1 cellular context compared by ENCODE assay signal in the genomic region with DNA sequence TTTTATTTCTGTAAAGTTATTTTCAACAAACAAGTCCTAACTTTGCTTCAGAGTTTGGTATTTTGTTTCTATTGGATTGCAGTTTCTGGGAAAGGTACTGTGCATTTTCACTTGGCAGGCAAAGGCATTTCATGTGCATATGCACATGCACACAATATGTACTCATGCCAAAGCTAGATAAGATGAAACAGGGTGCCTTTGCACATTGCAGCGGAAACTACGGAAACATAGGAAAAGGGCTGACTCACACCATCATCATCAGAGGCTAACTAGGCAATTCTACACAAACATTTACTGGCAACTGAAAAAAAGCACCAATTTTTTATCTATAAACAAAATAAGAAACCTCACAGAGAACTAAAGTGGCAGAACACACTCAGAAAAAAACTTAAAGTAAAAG.
A peak's percentile ranks its signal among the peaks of the same experiment; 100 is the strongest.
TF ChIP-seq lines count a peak whose summit lies in the region.

No MANE protein-coding gene starts in this region.

TF ChIP-seq in K562, 482 proteins besides CTCF, POLR2A, EP300 and RAD21 (continued from another document and continues in another):
- TF ChIP-seq, protein P1, sequence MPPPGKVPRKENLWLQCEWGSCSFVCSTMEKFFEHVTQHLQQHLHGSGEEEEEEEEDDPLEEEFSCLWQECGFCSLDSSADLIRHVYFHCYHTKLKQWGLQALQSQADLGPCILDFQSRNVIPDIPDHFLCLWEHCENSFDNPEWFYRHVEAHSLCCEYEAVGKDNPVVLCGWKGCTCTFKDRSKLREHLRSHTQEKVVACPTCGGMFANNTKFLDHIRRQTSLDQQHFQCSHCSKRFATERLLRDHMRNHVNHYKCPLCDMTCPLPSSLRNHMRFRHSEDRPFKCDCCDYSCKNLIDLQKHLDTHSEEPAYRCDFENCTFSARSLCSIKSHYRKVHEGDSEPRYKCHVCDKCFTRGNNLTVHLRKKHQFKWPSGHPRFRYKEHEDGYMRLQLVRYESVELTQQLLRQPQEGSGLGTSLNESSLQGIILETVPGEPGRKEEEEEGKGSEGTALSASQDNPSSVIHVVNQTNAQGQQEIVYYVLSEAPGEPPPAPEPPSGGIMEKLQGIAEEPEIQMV (tag; conservative IDR thresholded peaks at IDR 0.05; ENCODE audit: low read depth), result no peak
- TF ChIP-seq PTTG1 (tag; IDR thresholded peaks at IDR 0.05; ENCODE audit: low read depth), result no peak
- TF ChIP-seq TAL1 (IDR thresholded peaks at IDR 0.05), result peak; percentile 63
- TF ChIP-seq, protein P2, sequence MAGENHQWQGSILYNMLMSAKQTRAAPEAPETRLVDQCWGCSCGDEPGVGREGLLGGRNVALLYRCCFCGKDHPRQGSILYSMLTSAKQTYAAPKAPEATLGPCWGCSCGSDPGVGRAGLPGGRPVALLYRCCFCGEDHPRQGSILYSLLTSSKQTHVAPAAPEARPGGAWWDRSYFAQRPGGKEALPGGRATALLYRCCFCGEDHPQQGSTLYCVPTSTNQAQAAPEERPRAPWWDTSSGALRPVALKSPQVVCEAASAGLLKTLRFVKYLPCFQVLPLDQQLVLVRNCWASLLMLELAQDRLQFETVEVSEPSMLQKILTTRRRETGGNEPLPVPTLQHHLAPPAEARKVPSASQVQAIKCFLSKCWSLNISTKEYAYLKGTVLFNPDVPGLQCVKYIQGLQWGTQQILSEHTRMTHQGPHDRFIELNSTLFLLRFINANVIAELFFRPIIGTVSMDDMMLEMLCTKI (IDR thresholded peaks at IDR 0.05; ENCODE audit: partially characterized antibody), result no peak
- TF ChIP-seq SMAD3 (CRISPR knock-in tag; conservative IDR thresholded peaks at IDR 0.05), result no peak
- TF ChIP-seq EZH2 (IDR thresholded peaks at IDR 0.05; ENCODE audit: borderline replicate concordance, low read depth, low read length), result no peak
- TF ChIP-seq, protein P3, sequence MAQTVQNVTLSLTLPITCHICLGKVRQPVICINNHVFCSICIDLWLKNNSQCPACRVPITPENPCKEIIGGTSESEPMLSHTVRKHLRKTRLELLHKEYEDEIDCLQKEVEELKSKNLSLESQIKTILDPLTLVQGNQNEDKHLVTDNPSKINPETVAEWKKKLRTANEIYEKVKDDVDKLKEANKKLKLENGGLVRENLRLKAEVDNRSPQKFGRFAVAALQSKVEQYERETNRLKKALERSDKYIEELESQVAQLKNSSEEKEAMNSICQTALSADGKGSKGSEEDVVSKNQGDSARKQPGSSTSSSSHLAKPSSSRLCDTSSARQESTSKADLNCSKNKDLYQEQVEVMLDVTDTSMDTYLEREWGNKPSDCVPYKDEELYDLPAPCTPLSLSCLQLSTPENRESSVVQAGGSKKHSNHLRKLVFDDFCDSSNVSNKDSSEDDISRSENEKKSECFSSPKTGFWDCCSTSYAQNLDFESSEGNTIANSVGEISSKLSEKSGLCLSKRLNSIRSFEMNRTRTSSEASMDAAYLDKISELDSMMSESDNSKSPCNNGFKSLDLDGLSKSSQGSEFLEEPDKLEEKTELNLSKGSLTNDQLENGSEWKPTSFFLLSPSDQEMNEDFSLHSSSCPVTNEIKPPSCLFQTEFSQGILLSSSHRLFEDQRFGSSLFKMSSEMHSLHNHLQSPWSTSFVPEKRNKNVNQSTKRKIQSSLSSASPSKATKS (CRISPR knock-in tag; IDR thresholded peaks at IDR 0.05), result no peak
- TF ChIP-seq, protein P4, sequence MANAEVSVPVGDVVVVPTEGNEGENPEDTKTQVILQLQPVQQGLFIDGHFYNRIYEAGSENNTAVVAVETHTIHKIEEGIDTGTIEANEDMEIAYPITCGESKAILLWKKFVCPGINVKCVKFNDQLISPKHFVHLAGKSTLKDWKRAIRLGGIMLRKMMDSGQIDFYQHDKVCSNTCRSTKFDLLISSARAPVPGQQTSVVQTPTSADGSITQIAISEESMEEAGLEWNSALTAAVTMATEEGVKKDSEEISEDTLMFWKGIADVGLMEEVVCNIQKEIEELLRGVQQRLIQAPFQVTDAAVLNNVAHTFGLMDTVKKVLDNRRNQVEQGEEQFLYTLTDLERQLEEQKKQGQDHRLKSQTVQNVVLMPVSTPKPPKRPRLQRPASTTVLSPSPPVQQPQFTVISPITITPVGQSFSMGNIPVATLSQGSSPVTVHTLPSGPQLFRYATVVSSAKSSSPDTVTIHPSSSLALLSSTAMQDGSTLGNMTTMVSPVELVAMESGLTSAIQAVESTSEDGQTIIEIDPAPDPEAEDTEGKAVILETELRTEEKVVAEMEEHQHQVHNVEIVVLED (CRISPR knock-in tag; IDR thresholded peaks at IDR 0.05), result no peak
- TF ChIP-seq U2AF1 (optimal IDR thresholded peaks at IDR 0.05; ENCODE audit: low read depth, low read length), result no peak
- TF ChIP-seq ZNF143 (CRISPR knock-in tag; IDR thresholded peaks at IDR 0.05), result no peak
- no peak for TF ChIP-seq CCNT2 (IDR thresholded peaks at IDR 0.05; ENCODE audit: borderline replicate concordance, extremely low read depth, insufficient read length, low read depth, low read length)
- no peak for TF ChIP-seq ZNF134 (CRISPR knock-in tag; conservative IDR thresholded peaks at IDR 0.05)
- TF ChIP-seq, protein P5, sequence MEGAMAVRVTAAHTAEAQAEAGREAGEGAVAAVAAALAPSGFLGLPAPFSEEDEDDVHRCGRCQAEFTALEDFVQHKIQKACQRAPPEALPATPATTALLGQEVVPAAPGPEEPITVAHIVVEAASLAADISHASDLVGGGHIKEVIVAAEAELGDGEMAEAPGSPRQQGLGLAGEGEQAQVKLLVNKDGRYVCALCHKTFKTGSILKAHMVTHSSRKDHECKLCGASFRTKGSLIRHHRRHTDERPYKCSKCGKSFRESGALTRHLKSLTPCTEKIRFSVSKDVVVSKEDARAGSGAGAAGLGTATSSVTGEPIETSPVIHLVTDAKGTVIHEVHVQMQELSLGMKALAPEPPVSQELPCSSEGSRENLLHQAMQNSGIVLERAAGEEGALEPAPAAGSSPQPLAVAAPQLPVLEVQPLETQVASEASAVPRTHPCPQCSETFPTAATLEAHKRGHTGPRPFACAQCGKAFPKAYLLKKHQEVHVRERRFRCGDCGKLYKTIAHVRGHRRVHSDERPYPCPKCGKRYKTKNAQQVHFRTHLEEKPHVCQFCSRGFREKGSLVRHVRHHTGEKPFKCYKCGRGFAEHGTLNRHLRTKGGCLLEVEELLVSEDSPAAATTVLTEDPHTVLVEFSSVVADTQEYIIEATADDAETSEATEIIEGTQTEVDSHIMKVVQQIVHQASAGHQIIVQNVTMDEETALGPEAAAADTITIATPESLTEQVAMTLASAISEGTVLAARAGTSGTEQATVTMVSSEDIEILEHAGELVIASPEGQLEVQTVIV (CRISPR knock-in tag; IDR thresholded peaks at IDR 0.05; ENCODE audit: borderline replicate concordance), result no peak
- no peak for TF ChIP-seq MED1 (CRISPR knock-in tag; IDR thresholded peaks at IDR 0.05; ENCODE audit: borderline replicate concordance)
- no peak for TF ChIP-seq ZNF584 (CRISPR knock-in tag; IDR thresholded peaks at IDR 0.05; ENCODE audit: low read depth)
- TF ChIP-seq MCM3 (IDR thresholded peaks at IDR 0.05), result no peak
- TF ChIP-seq, protein P6, sequence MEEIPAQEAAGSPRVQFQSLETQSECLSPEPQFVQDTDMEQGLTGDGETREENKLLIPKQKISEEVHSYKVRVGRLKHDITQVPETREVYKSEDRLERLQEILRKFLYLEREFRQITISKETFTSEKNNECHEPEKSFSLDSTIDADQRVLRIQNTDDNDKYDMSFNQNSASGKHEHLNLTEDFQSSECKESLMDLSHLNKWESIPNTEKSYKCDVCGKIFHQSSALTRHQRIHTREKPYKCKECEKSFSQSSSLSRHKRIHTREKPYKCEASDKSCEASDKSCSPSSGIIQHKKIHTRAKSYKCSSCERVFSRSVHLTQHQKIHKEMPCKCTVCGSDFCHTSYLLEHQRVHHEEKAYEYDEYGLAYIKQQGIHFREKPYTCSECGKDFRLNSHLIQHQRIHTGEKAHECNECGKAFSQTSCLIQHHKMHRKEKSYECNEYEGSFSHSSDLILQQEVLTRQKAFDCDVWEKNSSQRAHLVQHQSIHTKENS (CRISPR knock-in tag; IDR thresholded peaks at IDR 0.05), result no peak
- TF ChIP-seq ARHGAP35 (IDR thresholded peaks at IDR 0.05; ENCODE audit: partially characterized antibody), result no peak
- no peak for TF ChIP-seq ZBTB1 (CRISPR knock-in tag; IDR thresholded peaks at IDR 0.05; ENCODE audit: borderline replicate concordance, low read depth)
- no peak for TF ChIP-seq ZNF551 (CRISPR knock-in tag; IDR thresholded peaks at IDR 0.05)
- TF ChIP-seq, protein P7, sequence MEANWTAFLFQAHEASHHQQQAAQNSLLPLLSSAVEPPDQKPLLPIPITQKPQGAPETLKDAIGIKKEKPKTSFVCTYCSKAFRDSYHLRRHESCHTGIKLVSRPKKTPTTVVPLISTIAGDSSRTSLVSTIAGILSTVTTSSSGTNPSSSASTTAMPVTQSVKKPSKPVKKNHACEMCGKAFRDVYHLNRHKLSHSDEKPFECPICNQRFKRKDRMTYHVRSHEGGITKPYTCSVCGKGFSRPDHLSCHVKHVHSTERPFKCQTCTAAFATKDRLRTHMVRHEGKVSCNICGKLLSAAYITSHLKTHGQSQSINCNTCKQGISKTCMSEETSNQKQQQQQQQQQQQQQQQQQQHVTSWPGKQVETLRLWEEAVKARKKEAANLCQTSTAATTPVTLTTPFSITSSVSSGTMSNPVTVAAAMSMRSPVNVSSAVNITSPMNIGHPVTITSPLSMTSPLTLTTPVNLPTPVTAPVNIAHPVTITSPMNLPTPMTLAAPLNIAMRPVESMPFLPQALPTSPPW (CRISPR knock-in tag; IDR thresholded peaks at IDR 0.05), result no peak
- TF ChIP-seq TAF15 (IDR thresholded peaks at IDR 0.05; ENCODE audit: low read depth, low read length), result no peak
- TF ChIP-seq FOXJ3 (CRISPR knock-in tag; IDR thresholded peaks at IDR 0.05), result no peak
- TF ChIP-seq MAFK (IDR thresholded peaks at IDR 0.05; ENCODE audit: low read length), result peak; percentile 59; the same call in 1 of the 2 replicates
- TF ChIP-seq SMARCA5 (IDR thresholded peaks at IDR 0.05), result no peak
- TF ChIP-seq ZNF347 (CRISPR knock-in tag; IDR thresholded peaks at IDR 0.05; ENCODE audit: low read depth), result no peak
- TF ChIP-seq, protein P8, sequence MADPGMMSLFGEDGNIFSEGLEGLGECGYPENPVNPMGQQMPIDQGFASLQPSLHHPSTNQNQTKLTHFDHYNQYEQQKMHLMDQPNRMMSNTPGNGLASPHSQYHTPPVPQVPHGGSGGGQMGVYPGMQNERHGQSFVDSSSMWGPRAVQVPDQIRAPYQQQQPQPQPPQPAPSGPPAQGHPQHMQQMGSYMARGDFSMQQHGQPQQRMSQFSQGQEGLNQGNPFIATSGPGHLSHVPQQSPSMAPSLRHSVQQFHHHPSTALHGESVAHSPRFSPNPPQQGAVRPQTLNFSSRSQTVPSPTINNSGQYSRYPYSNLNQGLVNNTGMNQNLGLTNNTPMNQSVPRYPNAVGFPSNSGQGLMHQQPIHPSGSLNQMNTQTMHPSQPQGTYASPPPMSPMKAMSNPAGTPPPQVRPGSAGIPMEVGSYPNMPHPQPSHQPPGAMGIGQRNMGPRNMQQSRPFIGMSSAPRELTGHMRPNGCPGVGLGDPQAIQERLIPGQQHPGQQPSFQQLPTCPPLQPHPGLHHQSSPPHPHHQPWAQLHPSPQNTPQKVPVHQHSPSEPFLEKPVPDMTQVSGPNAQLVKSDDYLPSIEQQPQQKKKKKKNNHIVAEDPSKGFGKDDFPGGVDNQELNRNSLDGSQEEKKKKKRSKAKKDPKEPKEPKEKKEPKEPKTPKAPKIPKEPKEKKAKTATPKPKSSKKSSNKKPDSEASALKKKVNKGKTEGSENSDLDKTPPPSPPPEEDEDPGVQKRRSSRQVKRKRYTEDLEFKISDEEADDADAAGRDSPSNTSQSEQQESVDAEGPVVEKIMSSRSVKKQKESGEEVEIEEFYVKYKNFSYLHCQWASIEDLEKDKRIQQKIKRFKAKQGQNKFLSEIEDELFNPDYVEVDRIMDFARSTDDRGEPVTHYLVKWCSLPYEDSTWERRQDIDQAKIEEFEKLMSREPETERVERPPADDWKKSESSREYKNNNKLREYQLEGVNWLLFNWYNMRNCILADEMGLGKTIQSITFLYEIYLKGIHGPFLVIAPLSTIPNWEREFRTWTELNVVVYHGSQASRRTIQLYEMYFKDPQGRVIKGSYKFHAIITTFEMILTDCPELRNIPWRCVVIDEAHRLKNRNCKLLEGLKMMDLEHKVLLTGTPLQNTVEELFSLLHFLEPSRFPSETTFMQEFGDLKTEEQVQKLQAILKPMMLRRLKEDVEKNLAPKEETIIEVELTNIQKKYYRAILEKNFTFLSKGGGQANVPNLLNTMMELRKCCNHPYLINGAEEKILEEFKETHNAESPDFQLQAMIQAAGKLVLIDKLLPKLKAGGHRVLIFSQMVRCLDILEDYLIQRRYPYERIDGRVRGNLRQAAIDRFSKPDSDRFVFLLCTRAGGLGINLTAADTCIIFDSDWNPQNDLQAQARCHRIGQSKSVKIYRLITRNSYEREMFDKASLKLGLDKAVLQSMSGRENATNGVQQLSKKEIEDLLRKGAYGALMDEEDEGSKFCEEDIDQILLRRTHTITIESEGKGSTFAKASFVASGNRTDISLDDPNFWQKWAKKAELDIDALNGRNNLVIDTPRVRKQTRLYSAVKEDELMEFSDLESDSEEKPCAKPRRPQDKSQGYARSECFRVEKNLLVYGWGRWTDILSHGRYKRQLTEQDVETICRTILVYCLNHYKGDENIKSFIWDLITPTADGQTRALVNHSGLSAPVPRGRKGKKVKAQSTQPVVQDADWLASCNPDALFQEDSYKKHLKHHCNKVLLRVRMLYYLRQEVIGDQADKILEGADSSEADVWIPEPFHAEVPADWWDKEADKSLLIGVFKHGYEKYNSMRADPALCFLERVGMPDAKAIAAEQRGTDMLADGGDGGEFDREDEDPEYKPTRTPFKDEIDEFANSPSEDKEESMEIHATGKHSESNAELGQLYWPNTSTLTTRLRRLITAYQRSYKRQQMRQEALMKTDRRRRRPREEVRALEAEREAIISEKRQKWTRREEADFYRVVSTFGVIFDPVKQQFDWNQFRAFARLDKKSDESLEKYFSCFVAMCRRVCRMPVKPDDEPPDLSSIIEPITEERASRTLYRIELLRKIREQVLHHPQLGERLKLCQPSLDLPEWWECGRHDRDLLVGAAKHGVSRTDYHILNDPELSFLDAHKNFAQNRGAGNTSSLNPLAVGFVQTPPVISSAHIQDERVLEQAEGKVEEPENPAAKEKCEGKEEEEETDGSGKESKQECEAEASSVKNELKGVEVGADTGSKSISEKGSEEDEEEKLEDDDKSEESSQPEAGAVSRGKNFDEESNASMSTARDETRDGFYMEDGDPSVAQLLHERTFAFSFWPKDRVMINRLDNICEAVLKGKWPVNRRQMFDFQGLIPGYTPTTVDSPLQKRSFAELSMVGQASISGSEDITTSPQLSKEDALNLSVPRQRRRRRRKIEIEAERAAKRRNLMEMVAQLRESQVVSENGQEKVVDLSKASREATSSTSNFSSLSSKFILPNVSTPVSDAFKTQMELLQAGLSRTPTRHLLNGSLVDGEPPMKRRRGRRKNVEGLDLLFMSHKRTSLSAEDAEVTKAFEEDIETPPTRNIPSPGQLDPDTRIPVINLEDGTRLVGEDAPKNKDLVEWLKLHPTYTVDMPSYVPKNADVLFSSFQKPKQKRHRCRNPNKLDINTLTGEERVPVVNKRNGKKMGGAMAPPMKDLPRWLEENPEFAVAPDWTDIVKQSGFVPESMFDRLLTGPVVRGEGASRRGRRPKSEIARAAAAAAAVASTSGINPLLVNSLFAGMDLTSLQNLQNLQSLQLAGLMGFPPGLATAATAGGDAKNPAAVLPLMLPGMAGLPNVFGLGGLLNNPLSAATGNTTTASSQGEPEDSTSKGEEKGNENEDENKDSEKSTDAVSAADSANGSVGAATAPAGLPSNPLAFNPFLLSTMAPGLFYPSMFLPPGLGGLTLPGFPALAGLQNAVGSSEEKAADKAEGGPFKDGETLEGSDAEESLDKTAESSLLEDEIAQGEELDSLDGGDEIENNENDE (IDR thresholded peaks at IDR 0.05; ENCODE audit: low read depth, low read length), result no peak
- no peak for TF ChIP-seq NFATC3 (IDR thresholded peaks at IDR 0.05)
- peak; percentile 23; the same call in 1 of the 2 replicates for TF ChIP-seq EHMT2 (IDR thresholded peaks at IDR 0.05)
- TF ChIP-seq CEBPB (tag; IDR thresholded peaks at IDR 0.05), result no peak
